1 cellular context compared by ENCODE assay signal in the genomic region with DNA sequence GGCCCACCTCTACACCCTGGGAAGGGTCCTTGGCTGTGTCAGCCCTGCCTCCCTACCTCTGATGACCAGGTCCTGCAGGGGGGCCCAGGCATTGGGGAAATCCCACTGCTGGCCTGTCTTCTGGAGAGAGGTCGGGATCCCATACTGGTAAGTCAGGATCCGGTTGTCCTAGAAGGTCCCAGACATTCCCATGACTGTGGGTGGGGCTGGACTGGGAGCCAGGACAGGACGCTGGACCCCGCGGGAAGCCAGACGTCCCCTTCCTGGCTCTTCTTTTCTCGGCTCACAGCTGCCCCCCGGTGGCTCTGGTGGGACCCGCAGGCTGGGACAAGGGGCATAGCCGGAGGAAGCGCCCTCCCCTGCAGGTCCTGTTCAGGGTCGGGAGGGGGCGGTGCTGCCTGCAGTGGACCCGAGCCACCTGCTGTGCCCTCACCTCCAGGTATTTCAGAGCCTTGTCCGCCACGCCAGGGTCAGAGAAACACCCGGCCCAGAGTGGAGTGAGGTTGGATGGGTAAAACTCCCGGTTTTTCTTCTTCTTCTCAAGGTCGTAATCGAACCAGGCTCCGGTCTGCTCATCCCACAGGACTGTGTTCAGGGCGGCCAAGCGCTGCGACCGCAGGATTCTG.
TF ChIP-seq lines count a peak whose summit lies in the region.

No MANE protein-coding gene starts in this region.

TF ChIP-seq in K562, 482 proteins besides CTCF, POLR2A, EP300 and RAD21 (continued from another document):
- TF ChIP-seq, protein P1, sequence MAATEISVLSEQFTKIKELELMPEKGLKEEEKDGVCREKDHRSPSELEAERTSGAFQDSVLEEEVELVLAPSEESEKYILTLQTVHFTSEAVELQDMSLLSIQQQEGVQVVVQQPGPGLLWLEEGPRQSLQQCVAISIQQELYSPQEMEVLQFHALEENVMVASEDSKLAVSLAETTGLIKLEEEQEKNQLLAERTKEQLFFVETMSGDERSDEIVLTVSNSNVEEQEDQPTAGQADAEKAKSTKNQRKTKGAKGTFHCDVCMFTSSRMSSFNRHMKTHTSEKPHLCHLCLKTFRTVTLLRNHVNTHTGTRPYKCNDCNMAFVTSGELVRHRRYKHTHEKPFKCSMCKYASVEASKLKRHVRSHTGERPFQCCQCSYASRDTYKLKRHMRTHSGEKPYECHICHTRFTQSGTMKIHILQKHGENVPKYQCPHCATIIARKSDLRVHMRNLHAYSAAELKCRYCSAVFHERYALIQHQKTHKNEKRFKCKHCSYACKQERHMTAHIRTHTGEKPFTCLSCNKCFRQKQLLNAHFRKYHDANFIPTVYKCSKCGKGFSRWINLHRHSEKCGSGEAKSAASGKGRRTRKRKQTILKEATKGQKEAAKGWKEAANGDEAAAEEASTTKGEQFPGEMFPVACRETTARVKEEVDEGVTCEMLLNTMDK (IDR thresholded peaks at IDR 0.05; ENCODE audit: borderline replicate concordance, insufficient read depth, low read depth, low read length, poor library complexity, severe bottlenecking) = no peak
- no peak for TF ChIP-seq ZFX (CRISPR knock-in tag; IDR thresholded peaks at IDR 0.05)
- TF ChIP-seq, protein P2, sequence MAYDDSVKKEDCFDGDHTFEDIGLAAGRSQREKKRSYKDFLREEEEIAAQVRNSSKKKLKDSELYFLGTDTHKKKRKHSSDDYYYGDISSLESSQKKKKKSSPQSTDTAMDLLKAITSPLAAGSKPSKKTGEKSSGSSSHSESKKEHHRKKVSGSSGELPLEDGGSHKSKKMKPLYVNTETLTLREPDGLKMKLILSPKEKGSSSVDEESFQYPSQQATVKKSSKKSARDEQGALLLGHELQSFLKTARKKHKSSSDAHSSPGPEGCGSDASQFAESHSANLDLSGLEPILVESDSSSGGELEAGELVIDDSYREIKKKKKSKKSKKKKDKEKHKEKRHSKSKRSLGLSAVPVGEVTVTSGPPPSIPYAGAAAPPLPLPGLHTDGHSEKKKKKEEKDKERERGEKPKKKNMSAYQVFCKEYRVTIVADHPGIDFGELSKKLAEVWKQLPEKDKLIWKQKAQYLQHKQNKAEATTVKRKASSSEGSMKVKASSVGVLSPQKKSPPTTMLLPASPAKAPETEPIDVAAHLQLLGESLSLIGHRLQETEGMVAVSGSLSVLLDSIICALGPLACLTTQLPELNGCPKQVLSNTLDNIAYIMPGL (CRISPR knock-in tag; IDR thresholded peaks at IDR 0.05) = 0 out of 2 replicates have a peak, but pooled peaks have one; percentile 57
- TF ChIP-seq, protein P3, sequence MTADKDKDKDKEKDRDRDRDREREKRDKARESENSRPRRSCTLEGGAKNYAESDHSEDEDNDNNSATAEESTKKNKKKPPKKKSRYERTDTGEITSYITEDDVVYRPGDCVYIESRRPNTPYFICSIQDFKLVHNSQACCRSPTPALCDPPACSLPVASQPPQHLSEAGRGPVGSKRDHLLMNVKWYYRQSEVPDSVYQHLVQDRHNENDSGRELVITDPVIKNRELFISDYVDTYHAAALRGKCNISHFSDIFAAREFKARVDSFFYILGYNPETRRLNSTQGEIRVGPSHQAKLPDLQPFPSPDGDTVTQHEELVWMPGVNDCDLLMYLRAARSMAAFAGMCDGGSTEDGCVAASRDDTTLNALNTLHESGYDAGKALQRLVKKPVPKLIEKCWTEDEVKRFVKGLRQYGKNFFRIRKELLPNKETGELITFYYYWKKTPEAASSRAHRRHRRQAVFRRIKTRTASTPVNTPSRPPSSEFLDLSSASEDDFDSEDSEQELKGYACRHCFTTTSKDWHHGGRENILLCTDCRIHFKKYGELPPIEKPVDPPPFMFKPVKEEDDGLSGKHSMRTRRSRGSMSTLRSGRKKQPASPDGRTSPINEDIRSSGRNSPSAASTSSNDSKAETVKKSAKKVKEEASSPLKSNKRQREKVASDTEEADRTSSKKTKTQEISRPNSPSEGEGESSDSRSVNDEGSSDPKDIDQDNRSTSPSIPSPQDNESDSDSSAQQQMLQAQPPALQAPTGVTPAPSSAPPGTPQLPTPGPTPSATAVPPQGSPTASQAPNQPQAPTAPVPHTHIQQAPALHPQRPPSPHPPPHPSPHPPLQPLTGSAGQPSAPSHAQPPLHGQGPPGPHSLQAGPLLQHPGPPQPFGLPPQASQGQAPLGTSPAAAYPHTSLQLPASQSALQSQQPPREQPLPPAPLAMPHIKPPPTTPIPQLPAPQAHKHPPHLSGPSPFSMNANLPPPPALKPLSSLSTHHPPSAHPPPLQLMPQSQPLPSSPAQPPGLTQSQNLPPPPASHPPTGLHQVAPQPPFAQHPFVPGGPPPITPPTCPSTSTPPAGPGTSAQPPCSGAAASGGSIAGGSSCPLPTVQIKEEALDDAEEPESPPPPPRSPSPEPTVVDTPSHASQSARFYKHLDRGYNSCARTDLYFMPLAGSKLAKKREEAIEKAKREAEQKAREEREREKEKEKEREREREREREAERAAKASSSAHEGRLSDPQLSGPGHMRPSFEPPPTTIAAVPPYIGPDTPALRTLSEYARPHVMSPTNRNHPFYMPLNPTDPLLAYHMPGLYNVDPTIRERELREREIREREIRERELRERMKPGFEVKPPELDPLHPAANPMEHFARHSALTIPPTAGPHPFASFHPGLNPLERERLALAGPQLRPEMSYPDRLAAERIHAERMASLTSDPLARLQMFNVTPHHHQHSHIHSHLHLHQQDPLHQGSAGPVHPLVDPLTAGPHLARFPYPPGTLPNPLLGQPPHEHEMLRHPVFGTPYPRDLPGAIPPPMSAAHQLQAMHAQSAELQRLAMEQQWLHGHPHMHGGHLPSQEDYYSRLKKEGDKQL (CRISPR knock-in tag; IDR thresholded peaks at IDR 0.05; ENCODE audit: borderline replicate concordance) = 0 out of 2 replicates have a peak, but pooled peaks have one; percentile 42
- peak; percentile 95 for TF ChIP-seq SMC3 (conservative IDR thresholded peaks at IDR 0.05; ENCODE audit: insufficient read depth, low read depth, low read length)
- TF ChIP-seq, protein P4, sequence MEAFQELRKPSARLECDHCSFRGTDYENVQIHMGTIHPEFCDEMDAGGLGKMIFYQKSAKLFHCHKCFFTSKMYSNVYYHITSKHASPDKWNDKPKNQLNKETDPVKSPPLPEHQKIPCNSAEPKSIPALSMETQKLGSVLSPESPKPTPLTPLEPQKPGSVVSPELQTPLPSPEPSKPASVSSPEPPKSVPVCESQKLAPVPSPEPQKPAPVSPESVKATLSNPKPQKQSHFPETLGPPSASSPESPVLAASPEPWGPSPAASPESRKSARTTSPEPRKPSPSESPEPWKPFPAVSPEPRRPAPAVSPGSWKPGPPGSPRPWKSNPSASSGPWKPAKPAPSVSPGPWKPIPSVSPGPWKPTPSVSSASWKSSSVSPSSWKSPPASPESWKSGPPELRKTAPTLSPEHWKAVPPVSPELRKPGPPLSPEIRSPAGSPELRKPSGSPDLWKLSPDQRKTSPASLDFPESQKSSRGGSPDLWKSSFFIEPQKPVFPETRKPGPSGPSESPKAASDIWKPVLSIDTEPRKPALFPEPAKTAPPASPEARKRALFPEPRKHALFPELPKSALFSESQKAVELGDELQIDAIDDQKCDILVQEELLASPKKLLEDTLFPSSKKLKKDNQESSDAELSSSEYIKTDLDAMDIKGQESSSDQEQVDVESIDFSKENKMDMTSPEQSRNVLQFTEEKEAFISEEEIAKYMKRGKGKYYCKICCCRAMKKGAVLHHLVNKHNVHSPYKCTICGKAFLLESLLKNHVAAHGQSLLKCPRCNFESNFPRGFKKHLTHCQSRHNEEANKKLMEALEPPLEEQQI (IDR thresholded peaks at IDR 0.05) = no peak
- no peak for TF ChIP-seq MEF2D (tag; conservative IDR thresholded peaks at IDR 0.05; ENCODE audit: low read depth)
- peak; percentile 76; the same call in 1 of the 2 replicates for TF ChIP-seq CTBP1 (IDR thresholded peaks at IDR 0.05; ENCODE audit: borderline replicate concordance)
